15 cellular contexts compared by ENCODE assay signal in the genomic region with DNA sequence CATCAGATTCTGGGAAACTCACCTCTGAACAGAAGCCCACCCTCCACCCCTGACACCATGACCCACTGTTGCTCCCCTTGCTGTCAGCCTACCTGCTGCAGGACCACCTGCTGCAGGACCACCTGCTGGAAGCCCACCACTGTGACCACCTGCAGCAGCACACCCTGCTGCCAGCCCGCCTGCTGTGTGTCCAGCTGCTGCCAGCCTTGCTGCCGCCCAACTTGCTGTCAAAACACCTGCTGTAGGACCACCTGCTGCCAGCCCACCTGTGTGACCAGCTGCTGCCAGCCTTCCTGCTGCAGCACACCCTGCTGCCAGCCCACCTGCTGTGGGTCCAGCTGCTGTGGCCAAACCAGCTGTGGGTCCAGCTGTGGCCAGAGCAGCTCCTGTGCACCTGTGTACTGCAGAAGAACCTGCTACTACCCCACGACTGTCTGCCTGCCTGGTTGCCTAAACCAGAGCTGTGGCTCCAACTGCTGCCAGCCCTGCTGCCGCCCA. TPM values are rescaled to one million over a fixed set of nuclear protein-coding genes. Genes with fewer than 3 reads are reported as not detected.
"Had no signal": no experiment of that assay in that cellular context is flagged by ENCODE, and none has a peak within 500 bp of the region (broad histone marks: within the 10 kb centered on the region; RNA-seq: fewer than 3 reads in every experiment).

Gene KRTAP9-2, plus strand, starts transcription at position 51 of the 498 bp plus-strand sequence. Its CDS starts 7 bp downstream, at position 58.

RNA-seq across cellular contexts. Expression of gene KRTAP9-2, which starts in this region (rescaled TPM):
- total RNA-seq: stomach, subcutaneous adipose tissue, temporal lobe, testis, thoracic aorta, thyroid gland, tibial nerve, transverse colon, upper lobe of left lung, upper lobe of right lung, ureter, urinary bladder, uterus, vagina had no signal
- polyA plus RNA-seq: stomach, thymus, urinary bladder had no signal
